Comparison of ENCODE assay signal across 18 cellular contexts in genomic region chr3:133386876-133387275, GRCh38. TPM values are rescaled to one million over a fixed set of nuclear protein-coding genes. Genes with fewer than 3 reads are reported as not detected.
"Had no signal": no experiment of that assay in that cellular context is flagged by ENCODE, and none has a peak within 500 bp of the region (broad histone marks: within the 10 kb centered on the region; RNA-seq: fewer than 3 reads in every experiment).

No MANE protein-coding gene starts in this region.

- H3K27ac ChIP-seq: esophagus squamous epithelium, spleen had no signal

- H3K4me3 ChIP-seq: esophagus squamous epithelium, spleen had no signal

- H3K9me3 ChIP-seq: esophagus squamous epithelium, spleen had no signal

- H3K36me3 ChIP-seq: esophagus squamous epithelium, spleen had no signal

- DNase-seq: activated B cell treated with CpG ODN at 0.5 μM for 24 hours; activated CD4-positive, alpha-beta T cell treated with anti-CD3 and anti-CD28 coated beads, Interleukin-2, amount 10 ng/mL, durations not matched to agents 24 days and 14 days; activated naive CD4-positive, alpha-beta T cell treated with anti-CD3 and anti-CD28 coated beads, Interleukin-2, amount 50 U/mL, for 16 hours; activated T-cell treated with anti-CD3 and anti-CD28 coated beads, Interleukin-2, amount 50 U/mL, for 1 hour; amniotic stem cell; cerebellar nuclear complex; esophagus squamous epithelium; left colon; naive thymus-derived CD4-positive, alpha-beta T cell; spleen; stimulated activated CD4-positive, alpha-beta T cell treated with anti-CD3 and anti-CD28 coated beads, Interleukin-1b, Interleukin-23, amount 100 ng/mL, for 48 hours; T-helper 2 cell had no signal

- H3K27me3 ChIP-seq: esophagus squamous epithelium, spleen had no signal

RNA-seq across cellular contexts. Expression of gene BFSP2, which starts 13.0 kb away (rescaled TPM):
- total RNA-seq: activated CD4-positive, alpha-beta T cell treated with anti-CD3 and anti-CD28 coated beads, Interleukin-2, amount 10 ng/mL, durations not matched to agents 24 days and 14 days; dermis microvascular lymphatic vessel endothelial cell; esophagus squamous epithelium; left colon; lung microvascular endothelial cell; mononuclear cell; naive thymus-derived CD4-positive, alpha-beta T cell; posterior vena cava; sciatic nerve; subcutaneous adipose tissue had no signal
